2 cellular contexts compared by ENCODE assay signal in genomic region chr2:130571929-130572328, GRCh38. TPM values are rescaled to one million over a fixed set of nuclear protein-coding genes. Genes with fewer than 3 reads are reported as not detected.
"Had no signal": no experiment of that assay in that cellular context is flagged by ENCODE, and none has a peak within 500 bp of the region (broad histone marks: within the 10 kb centered on the region; RNA-seq: fewer than 3 reads in every experiment).

No MANE protein-coding gene starts in this region.

RNA-seq across cellular contexts. Expression of gene CFC1, which starts 27.4 kb away (rescaled TPM):
- total RNA-seq: G401, GM12878 had no signal
- polyA plus RNA-seq: GM12878 had no signal

RNA-seq across cellular contexts. Expression of gene POTEJ, which starts 39.3 kb away (rescaled TPM):
- total RNA-seq: G401, GM12878 had no signal
- polyA plus RNA-seq: GM12878 had no signal

RNA-seq across cellular contexts. Expression of gene CFC1B, which starts 50.9 kb away (rescaled TPM):
- total RNA-seq: G401, GM12878 had no signal
- polyA plus RNA-seq: GM12878 had no signal
